In the genomic region with DNA sequence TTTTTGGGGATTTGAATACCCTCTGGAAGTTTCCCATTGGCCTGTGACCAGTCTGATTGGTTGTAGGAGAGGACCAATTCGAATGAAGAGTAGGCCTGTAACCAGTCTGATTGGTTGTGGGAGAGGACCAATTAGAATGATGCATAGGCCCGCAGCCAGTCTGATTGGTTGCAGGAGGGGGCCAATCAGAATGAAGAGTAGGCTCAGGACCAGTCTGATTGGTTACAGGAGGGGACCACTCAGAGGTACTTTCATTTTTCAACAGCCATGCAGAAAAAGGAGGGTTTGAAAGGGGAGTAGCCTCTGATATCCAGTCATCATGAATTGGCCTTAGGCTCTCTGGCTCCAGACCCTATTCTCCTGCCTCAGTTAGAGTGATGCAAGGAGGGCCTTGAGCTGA, we compare ENCODE assay signal across 12 cellular contexts. TPM values are rescaled to one million over a fixed set of nuclear protein-coding genes. Genes with fewer than 3 reads are reported as not detected.
DNase-seq lines count a peak whose midpoint lies in the region; FAIRE-seq and TF ChIP-seq lines count a peak whose summit lies in the region.
"Had no signal": no experiment of that assay in that cellular context is flagged by ENCODE, and none has a peak within 500 bp of the region (broad histone marks: within the 10 kb centered on the region; RNA-seq: fewer than 3 reads in every experiment).

No MANE protein-coding gene starts in this region.

- TF ChIP-seq CTCF in cardiac fibroblast (IDR thresholded peaks at IDR 0.05; ENCODE audit: low read depth, low read length) (no peak), dorsolateral prefrontal cortex (IDR thresholded peaks at IDR 0.05 in 54 of 56, conservative IDR thresholded peaks at IDR 0.05 in 2 of 56; ENCODE audit: low read depth in 1 of 56, partially characterized antibody in 56 of 56) (no peak)

- H3K27ac ChIP-seq in dorsolateral prefrontal cortex = no peak overlapping the region

- intact Hi-C loops in dorsolateral prefrontal cortex (cut with DNase I) = no loop called here

- no peak overlapping the region for H3K4me3 ChIP-seq in cardiac fibroblast (replicated peaks in 1 of 2; ENCODE audit: low read depth in 2 of 2, low read length in 2 of 2)
- H3K4me3 ChIP-seq in dorsolateral prefrontal cortex = no peak overlapping the region

- DNase-seq in stimulated activated CD4-positive, alpha-beta T cell treated with anti-CD3 and anti-CD28 coated beads, Interleukin-1b, Interleukin-23, amount 100 ng/mL, for 48 hours = peak; percentile 53
- DNase-seq in stimulated activated CD4-positive, alpha-beta T cell treated with anti-CD3 and anti-CD28 coated beads, Interleukin-12 subunit alpha, Interleukin-12 subunit beta, amount 100 ng/mL, for 4 hours = no peak
- DNase-seq in NCI-H226 = peak; percentile 51
- peak; percentile 46 to 49 for DNase-seq in cardiac fibroblast (ENCODE audit: low read depth in 2 of 2)
- no peak for DNase-seq in GM19240 (ENCODE audit: insufficient read length, low spot score)
- no peak for DNase-seq in GM19239 (ENCODE audit: insufficient read length, low spot score)
- DNase-seq in dorsolateral prefrontal cortex = no peak
- no peak for DNase-seq in stimulated activated CD4-positive, alpha-beta T cell treated with anti-CD3 and anti-CD28 coated beads, Interleukin-4, amount 100 ng/mL, for 4 hours
- DNase-seq: COR-L47, kidney glomerular epithelial cell, NCI-H1048, nucleus accumbens had no signal

- H3K27me3 ChIP-seq in dorsolateral prefrontal cortex = no peaks in the 10 kb centered on the region

- FAIRE-seq in GM19239 (lab: Jason Lieb, UNC) = no peak

RNA-seq across cellular contexts. Expression of a gene that starts 30.4 kb away (rescaled TPM):
- total RNA-seq in dorsolateral prefrontal cortex = 10 to 100 TPM in 9 of 120 experiments, 1 to 10 TPM in 110, under 1 TPM in 1; 0.79 to 17.1 (median 4.6) TPM

RNA-seq across cellular contexts. Expression of a gene that starts 31.8 kb away (rescaled TPM):
- total RNA-seq in dorsolateral prefrontal cortex = 100 to 1,000 TPM in 112 of 120 experiments, 10 to 100 TPM in 8; 73.1 to 190 (median 146) TPM

RNA-seq across cellular contexts. Expression of a gene that starts 42.0 kb away (rescaled TPM):
- total RNA-seq in dorsolateral prefrontal cortex = 100 to 1,000 TPM in 119 of 120 experiments, 10 to 100 TPM in 1; 91.6 to 219 (median 129) TPM

Comparison
In these comparisons a context has a peak if more than half of its experiments do, and no peak if none do; other contexts are left out.
1. DNase-seq: peak in stimulated activated CD4-positive, alpha-beta T cell treated with anti-CD3 and anti-CD28 coated beads, Interleukin-1b, Interleukin-23, amount 100 ng/mL, for 48 hours (single experiment), NCI-H226 (single experiment) and cardiac fibroblast (2 of 2); none in stimulated activated CD4-positive, alpha-beta T cell treated with anti-CD3 and anti-CD28 coated beads, Interleukin-12 subunit alpha, Interleukin-12 subunit beta, amount 100 ng/mL, for 4 hours (single experiment), GM19240 (single experiment), GM19239 (single experiment), dorsolateral prefrontal cortex (0 of 10) and stimulated activated CD4-positive, alpha-beta T cell treated with anti-CD3 and anti-CD28 coated beads, Interleukin-4, amount 100 ng/mL, for 4 hours (0 of 2).